In genomic region chr22:46929689-46930225, GRCh38 we compare ENCODE assay signal across 17 cellular contexts.
"Had no signal": no experiment of that assay in that cellular context is flagged by ENCODE, and none has a peak within 500 bp of the region (broad histone marks: within the 10 kb centered on the region; RNA-seq: fewer than 3 reads in every experiment).

No MANE protein-coding gene starts in this region.

- FAIRE-seq: frontal cortex had no signal

- H3K4me3 ChIP-seq: breast epithelium, heart right ventricle, prostate gland, sigmoid colon, spleen, suprapubic skin had no signal

- H3K9me3 ChIP-seq: breast epithelium, heart right ventricle, prostate gland, sigmoid colon, spleen, suprapubic skin had no signal

- H3K27ac ChIP-seq: breast epithelium, epithelial cell of prostate, heart right ventricle, prostate gland, sigmoid colon, spleen, suprapubic skin had no signal

- H3K4me1 ChIP-seq: breast epithelium, prostate gland, sigmoid colon, suprapubic skin had no signal

- ATAC-seq: activated CD4-positive, alpha-beta T cell treated with anti-CD3 and anti-CD28 coated beads for 36 hours; activated CD8-positive, alpha-beta T cell treated with anti-CD3 and anti-CD28 coated beads for 36 hours; activated naive CD8-positive, alpha-beta T cell treated with anti-CD3 and anti-CD28 coated beads, Interleukin-2, amount 50 U/mL, for 24 hours; heart right ventricle; left ventricle myocardium superior; natural killer cell; SK-N-SH treated with all-trans-retinoic acid at 6 μM for 48 hours had no signal

- DNase-seq: activated CD4-positive, alpha-beta T cell treated with anti-CD3 and anti-CD28 coated beads for 36 hours; activated CD8-positive, alpha-beta T cell treated with anti-CD3 and anti-CD28 coated beads for 36 hours; activated naive CD4-positive, alpha-beta T cell treated with anti-CD3 and anti-CD28 coated beads for 36 hours; activated naive CD8-positive, alpha-beta T cell treated with anti-CD3 and anti-CD28 coated beads, Interleukin-2, amount 50 U/mL, for 24 hours; aorta; heart right ventricle; left ventricle myocardium superior; natural killer cell; occipital lobe; sigmoid colon; spleen had no signal

- H3K27me3 ChIP-seq: breast epithelium, heart right ventricle, sigmoid colon, spleen, suprapubic skin had no signal

- H3K36me3 ChIP-seq: breast epithelium, prostate gland, sigmoid colon had no signal
